1 cellular context compared by ENCODE assay signal in genomic region chr9:131257266-131258025, GRCh38.
TF ChIP-seq lines count a peak whose summit lies in the region.

No MANE protein-coding gene starts in this region.

TF ChIP-seq in GM12878, 131 proteins besides CTCF, POLR2A, EP300 and RAD21:
- TF ChIP-seq MYC (IDR thresholded peaks at IDR 0.05; ENCODE audit: insufficient read depth, insufficient read length, insufficient replicate concordance, low read length, severe bottlenecking): no peak
- no peak for TF ChIP-seq PBX3 (IDR thresholded peaks at IDR 0.05; ENCODE audit: insufficient replicate concordance, low read depth, low read length)
- no peak for TF ChIP-seq BCL3 (IDR thresholded peaks at IDR 0.05; ENCODE audit: borderline replicate concordance, insufficient read depth, low read depth, low read length, poor library complexity, severe bottlenecking)
- no peak for TF ChIP-seq SMARCA5 (IDR thresholded peaks at IDR 0.05)
- no peak for TF ChIP-seq STAT3 (IDR thresholded peaks at IDR 0.05; ENCODE audit: low read depth, low read length)
- no peak for TF ChIP-seq SPI1 (IDR thresholded peaks at IDR 0.05; ENCODE audit: borderline replicate concordance, insufficient read depth, low read depth, low read length)
- TF ChIP-seq ATF7 (IDR thresholded peaks at IDR 0.05; ENCODE audit: low read depth): no peak
- no peak for TF ChIP-seq KLF5 (IDR thresholded peaks at IDR 0.05; ENCODE audit: partially characterized antibody)
- no peak for TF ChIP-seq CREB1 (IDR thresholded peaks at IDR 0.05; ENCODE audit: low read depth)
